In genomic region chr16:66309-67182, GRCh38 we compare ENCODE assay signal across 13 cellular contexts. TPM values are rescaled to one million over a fixed set of nuclear protein-coding genes. Genes with fewer than 3 reads are reported as not detected.
DNase-seq lines count a peak whose midpoint lies in the region; ATAC-seq and TF ChIP-seq lines count a peak whose summit lies in the region.
"Had no signal": no experiment of that assay in that cellular context is flagged by ENCODE, and none has a peak within 500 bp of the region (broad histone marks: within the 10 kb centered on the region; RNA-seq: fewer than 3 reads in every experiment).

No MANE protein-coding gene starts in this region.

- DNase-seq in esophagus muscularis mucosa (ENCODE audit: extremely low spot score) (no peak), osteoblast (ENCODE audit: insufficient read length, low spot score, missing footprints) (peak; percentile 82), lower lobe of right lung (no peak)
- no peak for DNase-seq in activated CD8-positive, alpha-beta memory T cell treated with anti-CD3 and anti-CD28 coated beads, Interleukin-2, amount 50 U/mL, for 4 hours
- DNase-seq: NCI-H1048 had no signal

- peak overlapping the region; percentile 21 for H3K9ac ChIP-seq in HUES6 (ENCODE audit: low read length)

- H3K79me2 ChIP-seq in osteoblast (ENCODE audit: insufficient read depth, low read length) = peaks cover 81% of the 10 kb centered on the region

- H3K27ac ChIP-seq in HUES6 (ENCODE audit: low read depth, low read length) = no peak overlapping the region
- H3K27ac ChIP-seq in esophagus muscularis mucosa (replicated peaks in 1 of 4) = peak overlapping the region in 3 of 4 donors; percentile 31 to 59 (median 56)
- no peak overlapping the region for H3K27ac ChIP-seq in osteoblast (ENCODE audit: low read depth, low read length)
- H3K27ac ChIP-seq in lower lobe of right lung = no peak overlapping the region
- H3K27ac ChIP-seq: adrenal gland, left lung had no signal

- H3K4me3 ChIP-seq in HUES6 (ENCODE audit: low read depth, low read length) (no peak overlapping the region), esophagus muscularis mucosa (no peak overlapping the region), osteoblast (ENCODE audit: insufficient read depth, low read length) (no peak overlapping the region), lower lobe of right lung (no peak overlapping the region)
- H3K4me3 ChIP-seq: adrenal gland, left lung, prostate gland, upper lobe of left lung had no signal

- no peak for TF ChIP-seq EP300 in esophagus muscularis mucosa (IDR thresholded peaks at IDR 0.05)

- H3K36me3 ChIP-seq in HUES6 (ENCODE audit: control insufficient read depth, insufficient read depth, low read length) = peaks cover 36% of the 10 kb centered on the region
- peaks cover 25 to 38% (median 35%) of the 10 kb centered on the region in 4 donors for H3K36me3 ChIP-seq in esophagus muscularis mucosa
- peaks cover 29% of the 10 kb centered on the region for H3K36me3 ChIP-seq in osteoblast (ENCODE audit: insufficient read depth, low read length)
- H3K36me3 ChIP-seq in lower lobe of right lung = peaks cover 35% of the 10 kb centered on the region

- intact Hi-C loops in esophagus muscularis mucosa (cut with DNase I) (no loop called here), lower lobe of right lung (cut with DNase I) (no loop called here)

- ATAC-seq in SK-N-SH treated with all-trans-retinoic acid at 6 μM for 48 hours = peak; percentile 6
- no peak for ATAC-seq in GM21390 (IDR thresholded peaks at IDR 0.05; ENCODE audit: unreplicated experiment)
- ATAC-seq in esophagus mucosa = no peak
- ATAC-seq in lower lobe of right lung = no peak

- no peak for TF ChIP-seq CTCF in esophagus muscularis mucosa (IDR thresholded peaks at IDR 0.05)
- no peak for TF ChIP-seq CTCF in osteoblast (IDR thresholded peaks at IDR 0.05; ENCODE audit: extremely low read depth, low read depth, low read length)
- no peak for TF ChIP-seq CTCF in lower lobe of right lung (IDR thresholded peaks at IDR 0.05)

- no peak overlapping the region for H3K4me2 ChIP-seq in osteoblast (ENCODE audit: insufficient read depth, low read length)

- peaks cover 79% of the 10 kb centered on the region for H4K20me1 ChIP-seq in osteoblast (ENCODE audit: insufficient read depth, low read length)

- no peak overlapping the region for H2AFZ ChIP-seq in osteoblast (ENCODE audit: low read length)

- H3K4me1 ChIP-seq in HUES6 (ENCODE audit: control insufficient read depth, insufficient read depth, low read length) (peaks cover 53% of the 10 kb centered on the region), esophagus muscularis mucosa (peaks cover 59 to 68% (median 64%) of the 10 kb centered on the region in 4 donors), osteoblast (ENCODE audit: insufficient read depth, low read length) (peaks cover 19% of the 10 kb centered on the region), lower lobe of right lung (peaks cover 55% of the 10 kb centered on the region)

- no peak for TF ChIP-seq POLR2A in esophagus muscularis mucosa (IDR thresholded peaks at IDR 0.05; ENCODE audit: low read depth)

- H3K9me3 ChIP-seq in HUES6 (ENCODE audit: control insufficient read depth, insufficient read depth, low read depth, low read length) (no peaks in the 10 kb centered on the region), esophagus muscularis mucosa (no peaks in the 10 kb centered on the region), osteoblast (ENCODE audit: low read depth, low read length) (no peaks in the 10 kb centered on the region), lower lobe of right lung (no peaks in the 10 kb centered on the region)
- H3K9me3 ChIP-seq: adrenal gland, left lung, prostate gland, upper lobe of left lung had no signal

- 65% methylated on average over 8 of the region's 13 CpGs for WGBS in esophagus muscularis mucosa

- H3K27me3 ChIP-seq in HUES6 (ENCODE audit: control insufficient read depth, insufficient read depth, low read length) (no peaks in the 10 kb centered on the region), esophagus muscularis mucosa (no peaks in the 10 kb centered on the region), osteoblast (ENCODE audit: insufficient read depth, low read length) (no peaks in the 10 kb centered on the region), lower lobe of right lung (ENCODE audit: low read depth) (peaks cover 5% of the 10 kb centered on the region)
- H3K27me3 ChIP-seq: adrenal gland, upper lobe of left lung had no signal

TF ChIP-seq in SK-N-SH treated with all-trans-retinoic acid at 6 μM for 48 hours, 23 proteins besides CTCF, POLR2A, EP300 and RAD21:
- TF ChIP-seq SNAI2 (CRISPR knock-in tag; IDR thresholded peaks at IDR 0.05) (no peak), OSR1 (CRISPR knock-in tag; IDR thresholded peaks at IDR 0.05) (no peak), TOX (CRISPR knock-in tag; IDR thresholded peaks at IDR 0.05; ENCODE audit: borderline replicate concordance) (no peak), GLIS3 (CRISPR knock-in tag; IDR thresholded peaks at IDR 0.05) (no peak), PPARA (CRISPR knock-in tag; IDR thresholded peaks at IDR 0.05; ENCODE audit: borderline replicate concordance) (no peak), ESRRG (CRISPR knock-in tag; IDR thresholded peaks at IDR 0.05) (no peak), BACH2 (CRISPR knock-in tag; IDR thresholded peaks at IDR 0.05; ENCODE audit: borderline replicate concordance) (no peak), CSDC2 (CRISPR knock-in tag; IDR thresholded peaks at IDR 0.05) (no peak), ZFP3 (CRISPR knock-in tag; IDR thresholded peaks at IDR 0.05) (no peak)
- TF ChIP-seq, protein P1, sequence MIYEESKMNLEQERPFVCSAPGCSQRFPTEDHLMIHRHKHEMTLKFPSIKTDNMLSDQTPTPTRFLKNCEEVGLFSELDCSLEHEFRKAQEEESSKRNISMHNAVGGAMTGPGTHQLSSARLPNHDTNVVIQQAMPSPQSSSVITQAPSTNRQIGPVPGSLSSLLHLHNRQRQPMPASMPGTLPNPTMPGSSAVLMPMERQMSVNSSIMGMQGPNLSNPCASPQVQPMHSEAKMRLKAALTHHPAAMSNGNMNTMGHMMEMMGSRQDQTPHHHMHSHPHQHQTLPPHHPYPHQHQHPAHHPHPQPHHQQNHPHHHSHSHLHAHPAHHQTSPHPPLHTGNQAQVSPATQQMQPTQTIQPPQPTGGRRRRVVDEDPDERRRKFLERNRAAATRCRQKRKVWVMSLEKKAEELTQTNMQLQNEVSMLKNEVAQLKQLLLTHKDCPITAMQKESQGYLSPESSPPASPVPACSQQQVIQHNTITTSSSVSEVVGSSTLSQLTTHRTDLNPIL (CRISPR knock-in tag; IDR thresholded peaks at IDR 0.05; ENCODE audit: low read depth) = no peak
- TF ChIP-seq, protein P2, sequence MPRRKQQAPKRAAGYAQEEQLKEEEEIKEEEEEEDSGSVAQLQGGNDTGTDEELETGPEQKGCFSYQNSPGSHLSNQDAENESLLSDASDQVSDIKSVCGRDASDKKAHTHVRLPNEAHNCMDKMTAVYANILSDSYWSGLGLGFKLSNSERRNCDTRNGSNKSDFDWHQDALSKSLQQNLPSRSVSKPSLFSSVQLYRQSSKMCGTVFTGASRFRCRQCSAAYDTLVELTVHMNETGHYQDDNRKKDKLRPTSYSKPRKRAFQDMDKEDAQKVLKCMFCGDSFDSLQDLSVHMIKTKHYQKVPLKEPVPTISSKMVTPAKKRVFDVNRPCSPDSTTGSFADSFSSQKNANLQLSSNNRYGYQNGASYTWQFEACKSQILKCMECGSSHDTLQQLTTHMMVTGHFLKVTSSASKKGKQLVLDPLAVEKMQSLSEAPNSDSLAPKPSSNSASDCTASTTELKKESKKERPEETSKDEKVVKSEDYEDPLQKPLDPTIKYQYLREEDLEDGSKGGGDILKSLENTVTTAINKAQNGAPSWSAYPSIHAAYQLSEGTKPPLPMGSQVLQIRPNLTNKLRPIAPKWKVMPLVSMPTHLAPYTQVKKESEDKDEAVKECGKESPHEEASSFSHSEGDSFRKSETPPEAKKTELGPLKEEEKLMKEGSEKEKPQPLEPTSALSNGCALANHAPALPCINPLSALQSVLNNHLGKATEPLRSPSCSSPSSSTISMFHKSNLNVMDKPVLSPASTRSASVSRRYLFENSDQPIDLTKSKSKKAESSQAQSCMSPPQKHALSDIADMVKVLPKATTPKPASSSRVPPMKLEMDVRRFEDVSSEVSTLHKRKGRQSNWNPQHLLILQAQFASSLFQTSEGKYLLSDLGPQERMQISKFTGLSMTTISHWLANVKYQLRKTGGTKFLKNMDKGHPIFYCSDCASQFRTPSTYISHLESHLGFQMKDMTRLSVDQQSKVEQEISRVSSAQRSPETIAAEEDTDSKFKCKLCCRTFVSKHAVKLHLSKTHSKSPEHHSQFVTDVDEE (CRISPR knock-in tag; IDR thresholded peaks at IDR 0.05) = no peak

RNA-seq across cellular contexts. Expression of gene RHBDF1, which starts 5.9 kb away (rescaled TPM):
- total RNA-seq in esophagus muscularis mucosa (10 to 100 TPM; 26.7 to 43.0 (median 30.2) TPM), osteoblast (32.2 and 39.5 TPM in 2 replicates), esophagus mucosa (21.8 TPM), lower lobe of right lung (35.9 TPM)

RNA-seq across cellular contexts. Expression of gene MPG, which starts 11.5 kb away (rescaled TPM):
- total RNA-seq in esophagus muscularis mucosa (100 to 1,000 TPM in 2 of 4 donors, 10 to 100 TPM in 2; 70.2 to 120 (median 106) TPM), osteoblast (180 and 189 TPM in 2 replicates), esophagus mucosa (46.5 TPM), lower lobe of right lung (38.5 TPM)

RNA-seq across cellular contexts. Expression of gene SNRNP25, which starts 12.9 kb away (rescaled TPM):
- 10 to 100 TPM; 22.0 to 33.6 (median 25.7) TPM for total RNA-seq in esophagus muscularis mucosa
- total RNA-seq in osteoblast = 9.4 and 14.5 TPM in 2 replicates
- 18.8 TPM for total RNA-seq in esophagus mucosa
- 18.5 TPM for total RNA-seq in lower lobe of right lung

RNA-seq across cellular contexts. Expression of gene POLR3K, which starts 13.1 kb away (rescaled TPM):
- total RNA-seq in esophagus muscularis mucosa (1 to 10 TPM; 3.3 to 3.8 (median 3.7) TPM), osteoblast (1.4 and 2.1 TPM in 2 replicates), esophagus mucosa (9.5 TPM), lower lobe of right lung (12.1 TPM)

Comparison
In these comparisons a context has a peak if more than half of its experiments do, and no peak if none do; other contexts are left out.
1. H3K27ac ChIP-seq: peak in esophagus muscularis mucosa (3 of 4); none in HUES6 (single experiment), osteoblast (single experiment) and lower lobe of right lung (single experiment).